ENCODE assay signal across 8 cellular contexts in the genomic region with DNA sequence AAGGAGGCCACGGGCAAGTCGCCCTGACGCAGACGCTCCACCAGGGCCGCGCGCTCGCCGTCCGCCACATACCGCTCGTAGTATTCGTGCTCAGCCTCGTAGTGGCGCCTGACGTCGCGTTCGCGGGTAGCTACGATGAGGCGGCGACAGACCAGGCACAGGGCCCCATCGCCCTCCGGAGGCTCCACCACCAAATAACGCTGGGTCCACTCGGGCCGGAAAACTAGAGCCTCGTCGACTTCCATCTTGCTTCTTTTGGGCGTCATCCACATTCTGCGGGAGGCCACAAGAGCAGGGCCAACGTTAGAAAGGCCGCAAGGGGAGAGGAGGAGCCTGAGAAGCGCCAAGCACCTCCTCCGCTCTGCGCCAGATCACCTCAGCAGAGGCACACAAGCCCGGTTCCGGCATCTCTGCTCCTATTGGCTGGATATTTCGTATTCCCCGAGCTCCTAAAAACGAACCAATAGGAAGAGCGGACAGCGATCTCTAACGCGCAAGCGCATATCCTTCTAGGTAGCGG.
A peak's percentile ranks its signal among the peaks of the same experiment; 100 is the strongest.
DNase-seq lines count a peak whose midpoint lies in the region; ATAC-seq and TF ChIP-seq lines count a peak whose summit lies in the region.

Gene EPM2AIP1, minus strand, starts transcription at position 326 of the 520 bp plus-strand sequence. Its CDS starts 54 bp downstream, at position 272.

- H3K9me3 Mint-ChIP-seq in nephron, result no peaks in the 10 kb centered on the region

- peaks cover 37% of the 10 kb centered on the region for H3K36me3 Mint-ChIP-seq in nephron (ENCODE audit: low read depth)

- H3K27ac ChIP-seq in epithelial cell of prostate, result peak within 1 kb of the TSS; percentile 93

- H3K4me1 Mint-ChIP-seq in nephron, result peaks cover 33% of the 10 kb centered on the region

- no peak within 1 kb of the TSS for H3K27ac Mint-ChIP-seq in nephron

- H3K4me3 Mint-ChIP-seq in nephron, result no peak within 1 kb of the TSS

- no peaks in the 10 kb centered on the region for H3K27me3 Mint-ChIP-seq in nephron (ENCODE audit: low read depth)

- peak; percentile 26 to 39 (median 32) for TF ChIP-seq CTCF in nephron (IDR thresholded peaks at IDR 0.05; ENCODE audit: unreplicated experiment in 3 of 3)

- peak; percentile 94 for DNase-seq in activated T-cell treated with anti-CD3 and anti-CD28 coated beads for 48 hours (ENCODE audit: low read depth)
- DNase-seq in activated T-cell treated with anti-CD3 and anti-CD28 coated beads for 4 hours, result no peak
- no peak for DNase-seq in epithelial cell of prostate (ENCODE audit: low read depth, low spot score)
- DNase-seq in iPS-NIHi7 (ENCODE audit: extremely low spot score), result no peak
- no peak for DNase-seq in NCI-H2196 (lab: John Stamatoyannopoulos, UW; ENCODE audit: unreplicated experiment)

- ATAC-seq in HG02884 (IDR thresholded peaks at IDR 0.05; ENCODE audit: unreplicated experiment) (peak; percentile 83), SK-N-SH treated with all-trans-retinoic acid at 6 μM for 48 hours (peak; percentile 96)

TF ChIP-seq in SK-N-SH treated with all-trans-retinoic acid at 6 μM for 48 hours, 23 proteins besides CTCF, POLR2A, EP300 and RAD21:
- no peak for TF ChIP-seq RARB (CRISPR knock-in tag; IDR thresholded peaks at IDR 0.05)
- TF ChIP-seq, protein P1, sequence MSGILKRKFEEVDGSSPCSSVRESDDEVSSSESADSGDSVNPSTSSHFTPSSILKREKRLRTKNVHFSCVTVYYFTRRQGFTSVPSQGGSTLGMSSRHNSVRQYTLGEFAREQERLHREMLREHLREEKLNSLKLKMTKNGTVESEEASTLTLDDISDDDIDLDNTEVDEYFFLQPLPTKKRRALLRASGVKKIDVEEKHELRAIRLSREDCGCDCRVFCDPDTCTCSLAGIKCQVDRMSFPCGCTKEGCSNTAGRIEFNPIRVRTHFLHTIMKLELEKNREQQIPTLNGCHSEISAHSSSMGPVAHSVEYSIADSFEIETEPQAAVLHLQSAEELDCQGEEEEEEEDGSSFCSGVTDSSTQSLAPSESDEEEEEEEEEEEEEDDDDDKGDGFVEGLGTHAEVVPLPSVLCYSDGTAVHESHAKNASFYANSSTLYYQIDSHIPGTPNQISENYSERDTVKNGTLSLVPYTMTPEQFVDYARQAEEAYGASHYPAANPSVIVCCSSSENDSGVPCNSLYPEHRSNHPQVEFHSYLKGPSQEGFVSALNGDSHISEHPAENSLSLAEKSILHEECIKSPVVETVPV (CRISPR knock-in tag; IDR thresholded peaks at IDR 0.05), result no peak
TF ChIP-seq in SK-N-SH treated with all-trans-retinoic acid at 6 μM for 48 hours: peak in this region for 0.
